8 cellular contexts compared by ENCODE assay signal in genomic region chr6:33418690-33419291, GRCh38. TPM values are rescaled to one million over a fixed set of nuclear protein-coding genes. Genes with fewer than 3 reads are reported as not detected.
DNase-seq lines count a peak whose midpoint lies in the region; ATAC-seq, FAIRE-seq and TF ChIP-seq lines count a peak whose summit lies in the region.

No MANE protein-coding gene starts in this region.

- ATAC-seq in aorta (ENCODE audit: low FRiP score), result no peak

- peak overlapping the region; percentile 38 for H3K4me3 ChIP-seq in Caco-2 (ENCODE audit: low read depth, low read length)
- H3K4me3 ChIP-seq in PC-9, result peak overlapping the region; percentile 48; the same call in 1 of the 2 replicates
- peak overlapping the region; percentile 72 to 87 for H3K4me3 ChIP-seq in mucosa of rectum (ENCODE audit: low read length in 2 of 2)
- H3K4me3 ChIP-seq in aorta (ENCODE audit: low read length in 2 of 2), result peak overlapping the region in 1 of 2 donors; percentile 49

- BruUV-seq in Caco-2 (replicated peaks; lab: Mats Ljungman, UMichigan), result TSS peak; percentile 96
- TSS peak; percentile 88 for BruUV-seq in PC-9 (replicated peaks; lab: Mats Ljungman, UMichigan)

- no peaks in the 10 kb centered on the region for H3K9me2 ChIP-seq in PC-9 (ENCODE audit: insufficient read depth)

- H3K36me3 Mint-ChIP-seq in Caco-2 (ENCODE audit: insufficient read depth, unreplicated experiment), result peaks cover 29% of the 10 kb centered on the region

- H3K36me3 ChIP-seq in Caco-2 (ENCODE audit: control insufficient read depth, insufficient read depth, low read length) (peaks cover 4% of the 10 kb centered on the region), PC-9 (ENCODE audit: low read depth) (0 out of 2 replicates have a peak, but pooled peaks cover 6% of the 10 kb centered on the region), mucosa of rectum (ENCODE audit: control insufficient read depth in 2 of 2, insufficient read depth in 2 of 2, low read length in 2 of 2) (peaks cover 15 to 24% of the 10 kb centered on the region in 2 donors), aorta (ENCODE audit: control insufficient read depth in 1 of 2, insufficient read depth in 2 of 2, low read length in 1 of 2) (no peaks in the 10 kb centered on the region)

- POLR2A ChIA-PET in Caco-2 (lab: Charles Lee) (interaction anchor here (1.0 to 2.0 kb wide), 3 partner anchors 9 to 147 kb away, joined by 3 to 6 read pairs (median 5); partner anchors contain the start of genes RPS18, VPS52 and ZBTB22), PC-9 (lab: Charles Lee; ENCODE audit: unreplicated experiment) (interaction anchor here (0.5 to 0.8 kb wide), 4 partner anchors 9 to 1300 kb away, joined by 3 to 9 read pairs (median 6); no protein-coding TSS in a partner anchor)

- peak overlapping the region; percentile 90 for H3K4me3 Mint-ChIP-seq in Caco-2 (ENCODE audit: unreplicated experiment)

- no peak for FAIRE-seq in RCC 7860 (lab: Jason Lieb, UNC)

- H3K9me3 Mint-ChIP-seq in Caco-2 (ENCODE audit: unreplicated experiment), result no peaks in the 10 kb centered on the region

- peaks cover 13% of the 10 kb centered on the region for H3F3A ChIP-seq in PC-9 (ENCODE audit: insufficient read depth, low read depth)

- CTCF ChIA-PET in Caco-2 (lab: Charles Lee) (interaction anchor here (1.1 kb wide), 1 partner anchor 147 kb away, joined by 4 read pairs; the partner anchor contains the start of genes RPS18 and VPS52), PC-9 (lab: Charles Lee) (no interaction called here)

- H4K20me1 ChIP-seq in PC-9 (ENCODE audit: insufficient read depth), result no peaks in the 10 kb centered on the region

- H3K27me3 ChIP-seq in Caco-2 (replicated peaks; ENCODE audit: control insufficient read depth, insufficient read depth, low read length) (no peaks in the 10 kb centered on the region), PC-9 (ENCODE audit: insufficient read depth, low read depth) (peaks cover 21% of the 10 kb centered on the region), mucosa of rectum (ENCODE audit: control insufficient read depth in 2 of 2, insufficient read depth in 2 of 2, low read length in 2 of 2) (no peaks in the 10 kb centered on the region), aorta (ENCODE audit: control insufficient read depth in 1 of 2, insufficient read depth in 2 of 2, low read length in 1 of 2) (no peaks in the 10 kb centered on the region)

- H3K9ac ChIP-seq in mucosa of rectum (ENCODE audit: low read depth in 1 of 2, low read length in 2 of 2), result peak overlapping the region; percentile 81 to 92

- H3K27ac Mint-ChIP-seq in Caco-2 (ENCODE audit: unreplicated experiment), result peak overlapping the region; percentile 99

- peak overlapping the region; percentile 82 for H2AFZ ChIP-seq in PC-9

- WGBS in aorta, 2 donors, result 31 to 43% methylated on average over 7 to 8 of the region's 8 CpGs

- H3K27me3 Mint-ChIP-seq in Caco-2 (ENCODE audit: insufficient read depth, unreplicated experiment), result peaks cover 7% of the 10 kb centered on the region

- TF ChIP-seq CTCF in Caco-2 (IDR thresholded peaks at IDR 0.05; ENCODE audit: insufficient read depth in 1 of 2, low read depth in 1 of 2, low read length in 1 of 2, severe bottlenecking in 1 of 2, unreplicated experiment in 1 of 2) (no peak), PC-9 (conservative IDR thresholded peaks at IDR 0.05) (no peak)

- H3K4me1 ChIP-seq in Caco-2 (peaks cover 18% of the 10 kb centered on the region), PC-9 (replicated peaks; ENCODE audit: insufficient read depth) (peaks cover 15% of the 10 kb centered on the region), mucosa of rectum (ENCODE audit: control insufficient read depth in 2 of 2, insufficient read depth in 2 of 2, low read length in 2 of 2) (peaks cover 24 to 31% of the 10 kb centered on the region in 2 donors), aorta (ENCODE audit: control insufficient read depth in 1 of 2, insufficient read depth in 2 of 2, low read length in 2 of 2) (no peaks in the 10 kb centered on the region)

- H3K4me1 Mint-ChIP-seq in Caco-2 (ENCODE audit: low read depth, unreplicated experiment), result peaks cover 7% of the 10 kb centered on the region

- peak overlapping the region; percentile 74 for H3K27ac ChIP-seq in PC-9
- H3K27ac ChIP-seq in caudate nucleus (ENCODE audit: low read depth, low read length), result peak overlapping the region; percentile 96
- peak overlapping the region; percentile 93 to 98 for H3K27ac ChIP-seq in mucosa of rectum (ENCODE audit: low read depth in 2 of 2, low read length in 2 of 2)
- H3K27ac ChIP-seq in aorta (ENCODE audit: low read depth in 1 of 2, low read length in 2 of 2), result peak overlapping the region; percentile 25 to 93

- H3K79me2 ChIP-seq in PC-9 (ENCODE audit: low read depth), result peaks cover 26% of the 10 kb centered on the region

- H3K9me3 ChIP-seq in Caco-2, result no peaks in the 10 kb centered on the region
- H3K9me3 ChIP-seq in PC-9 (ENCODE audit: insufficient read depth, low read depth), result no peaks in the 10 kb centered on the region
- H3K9me3 ChIP-seq in mucosa of rectum (ENCODE audit: control insufficient read depth in 2 of 2, low read length in 2 of 2), result no peaks in the 10 kb centered on the region
- H3K9me3 ChIP-seq in aorta (ENCODE audit: control insufficient read depth, low read length), result no peaks in the 10 kb centered on the region

- intact Hi-C loops in Caco-2 (cut with micrococcal nuclease; ENCODE audit: unreplicated experiment), result loop anchor here (1.0 to 2.0 kb wide), 3 partner anchors 8 to 28 kb away; partner anchors contain the start of gene KIFC1
- intact Hi-C loops in PC-9 (cut with micrococcal nuclease; ENCODE audit: unreplicated experiment), result loop anchor here (1.0 to 10.0 kb wide), 2 partner anchors 95 to 214 kb away; partner anchors contain the start of genes HSD17B8, RING1, RXRB and SLC39A7
- intact Hi-C loops in aorta (cut with DNase I), result loop anchor here in 1 of 2 donors (10.0 kb wide), 3 partner anchors 156 to 1764 kb away; partner anchors contain the start of genes APOM, BAG6, HSD17B8 and RING1

- peak overlapping the region; percentile 79 for H3K4me2 ChIP-seq in PC-9

- DNase-seq in Caco-2 (no peak), PC-9 (no peak), caudate nucleus (lab: John Stamatoyannopoulos, UW) (no peak), aorta (no peak), hypothalamus (lab: John Stamatoyannopoulos, UW) (no peak), RCC 7860 (ENCODE audit: low spot score) (no peak), NCI-H1092 (lab: John Stamatoyannopoulos, UW) (no peak)

RNA-seq across cellular contexts. Expression of gene CUTA, which starts 0.9 kb away (rescaled TPM):
- total RNA-seq in Caco-2 (2022) (166 and 177 TPM in 2 replicates), PC-9 (2021) (213 and 220 TPM in 2 replicates), aorta (100 to 1,000 TPM in 1 of 2 donors, 10 to 100 TPM in 1; 89.9 to 111 TPM)
- 100 to 1,000 TPM; 120 to 191 TPM for polyA plus RNA-seq in aorta

RNA-seq across cellular contexts. Expression of gene SYNGAP1, which starts 1.1 kb away (rescaled TPM):
- total RNA-seq in Caco-2 (2022) (17.1 and 18.3 TPM in 2 replicates), PC-9 (2021) (13.6 and 17.7 TPM in 2 replicates), aorta (10 to 100 TPM; 31.7 to 39.4 TPM)
- polyA plus RNA-seq in aorta, result 10 to 100 TPM in 1 of 2 donors, 1 to 10 TPM in 1; 4.4 to 16.4 TPM

RNA-seq across cellular contexts. Expression of gene PHF1, which starts 8.0 kb away (rescaled TPM):
- total RNA-seq in Caco-2 (2022) (23.6 and 26.4 TPM in 2 replicates), PC-9 (2021) (47.6 and 52.0 TPM in 2 replicates), aorta (10 to 100 TPM; 86.4 to 92.8 TPM)
- polyA plus RNA-seq in aorta, result 100 to 1,000 TPM in 1 of 2 donors, 10 to 100 TPM in 1; 49.8 to 218 TPM

RNA-seq across cellular contexts. Expression of gene KIFC1, which starts 27.2 kb away (rescaled TPM):
- total RNA-seq in Caco-2 (2022) (65.3 and 65.4 TPM in 2 replicates), PC-9 (2021) (82.9 and 91.4 TPM in 2 replicates), aorta (1 to 10 TPM; 1.3 to 2.0 TPM)
- polyA plus RNA-seq in aorta, result 1 to 10 TPM in 1 of 2 donors, not detected in 1; 1.5 TPM

RNA-seq across cellular contexts. Expression of gene ZBTB9, which starts 35.6 kb away (rescaled TPM):
- total RNA-seq in Caco-2 (2022) (11.4 and 12.5 TPM in 2 replicates), PC-9 (2021) (7.9 and 8.4 TPM in 2 replicates), aorta (1 to 10 TPM; 3.0 to 4.2 TPM)
- polyA plus RNA-seq in aorta, result 1 to 10 TPM; 1.4 to 1.5 TPM
